In the genomic region with DNA sequence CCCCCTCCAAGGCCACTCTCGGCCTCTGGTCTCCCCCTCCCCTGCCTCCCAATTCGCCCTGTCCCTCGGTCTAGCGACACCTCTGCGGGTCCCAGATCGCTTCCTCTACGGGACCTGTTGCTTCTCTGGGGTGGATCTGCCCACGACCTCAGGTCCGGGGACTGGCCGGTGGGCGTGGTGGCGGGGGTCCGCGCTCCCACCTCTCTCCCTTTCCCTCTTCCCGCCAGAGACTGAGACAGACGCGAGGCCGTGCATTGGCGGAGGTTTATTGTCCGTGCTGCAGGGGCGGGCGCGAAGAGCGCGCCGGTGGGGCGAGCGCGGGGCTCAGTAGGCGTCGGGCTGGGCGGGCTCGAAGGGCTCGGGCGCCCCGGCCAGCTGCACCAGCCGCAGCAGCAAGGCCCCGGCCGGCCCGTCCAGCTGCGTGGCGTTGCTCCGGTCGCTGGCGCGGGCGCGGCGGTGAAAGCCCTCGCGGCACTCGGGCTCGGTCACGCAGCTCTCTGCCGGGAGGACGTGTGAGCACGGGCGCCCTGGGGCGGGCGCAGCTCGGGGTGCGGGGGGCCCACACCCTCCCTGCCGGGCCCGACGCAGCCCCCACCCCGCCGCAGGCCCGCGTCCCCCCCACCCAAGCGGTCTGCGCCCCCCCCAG, we compare ENCODE assay signal across 11 cellular contexts. TPM values are rescaled to one million over a fixed set of nuclear protein-coding genes. Genes with fewer than 3 reads are reported as not detected.
A peak's percentile ranks its signal among the peaks of the same experiment; 100 is the strongest.
DNase-seq lines count a peak whose midpoint lies in the region; ATAC-seq and TF ChIP-seq lines count a peak whose summit lies in the region.
"Had no signal": no experiment of that assay in that cellular context is flagged by ENCODE, and none has a peak within 500 bp of the region (broad histone marks: within the 10 kb centered on the region; RNA-seq: fewer than 3 reads in every experiment).

No MANE protein-coding gene starts in this region.

- intact Hi-C loops in activated CD4-positive, alpha-beta T cell treated with anti-CD3 and anti-CD28 coated beads for 36 hours (cut with DNase I, micrococcal nuclease) = no loop called here
- intact Hi-C loops in stomach (cut with DNase I; ENCODE audit: low total_unique reads) = no loop called here

- ATAC-seq in activated CD4-positive, alpha-beta T cell treated with anti-CD3 and anti-CD28 coated beads for 36 hours = peak; percentile 28
- no peak for ATAC-seq in GM19463 (IDR thresholded peaks at IDR 0.05; ENCODE audit: unreplicated experiment)

- no peaks in the 10 kb centered on the region for H3K36me3 ChIP-seq in stomach
- H3K36me3 ChIP-seq: BLaER1 treated with 17β-estradiol and CSF1 and Interleukin-3, amounts not matched to agents 10 nM and 100 nM had no signal

- H3K4me3 ChIP-seq in stomach = peak overlapping the region; percentile 34 to 56 (median 41)
- H3K4me3 ChIP-seq: BLaER1 treated with 17β-estradiol and CSF1 and Interleukin-3, amounts not matched to agents 10 nM and 100 nM had no signal

- peak overlapping the region; percentile 53 for H3K4me3 Mint-ChIP-seq in activated CD4-positive, alpha-beta T cell treated with anti-CD3 and anti-CD28 coated beads for 36 hours
- H3K4me3 Mint-ChIP-seq in activated naive CD8-positive, alpha-beta T cell = peak overlapping the region; percentile 77

- H3K4me1 ChIP-seq in stomach = peaks cover 14 to 31% (median 24%) of the 10 kb centered on the region in 4 donors

- H3K9me3 ChIP-seq in stomach = no peaks in the 10 kb centered on the region

- H3K36me3 Mint-ChIP-seq in activated CD4-positive, alpha-beta T cell treated with anti-CD3 and anti-CD28 coated beads for 36 hours (ENCODE audit: low read depth) = no peaks in the 10 kb centered on the region
- H3K36me3 Mint-ChIP-seq in activated naive CD8-positive, alpha-beta T cell = peaks cover 2% of the 10 kb centered on the region

- TF ChIP-seq EP300 in stomach (IDR thresholded peaks at IDR 0.05) = no peak

- DNase-seq in activated CD4-positive, alpha-beta T cell treated with anti-CD3 and anti-CD28 coated beads for 36 hours = no peak
- no peak for DNase-seq in activated CD4-positive, alpha-beta T cell treated with anti-CD3 and anti-CD28 coated beads for 4 hours
- DNase-seq in iPS-NIHi7 (ENCODE audit: extremely low spot score) (peak; percentile 37), stomach (no peak), GF-D8 (lab: John Stamatoyannopoulos, UW) (no peak), LoVo (ENCODE audit: low spot score) (no peak)

- H3K9me3 Mint-ChIP-seq in activated CD4-positive, alpha-beta T cell treated with anti-CD3 and anti-CD28 coated beads for 36 hours (ENCODE audit: low read depth) = no peaks in the 10 kb centered on the region
- no peaks in the 10 kb centered on the region for H3K9me3 Mint-ChIP-seq in activated naive CD8-positive, alpha-beta T cell (ENCODE audit: low read depth)

- peaks cover 14% of the 10 kb centered on the region for H3K4me1 Mint-ChIP-seq in activated CD4-positive, alpha-beta T cell treated with anti-CD3 and anti-CD28 coated beads for 36 hours
- peaks cover 11% of the 10 kb centered on the region for H3K4me1 Mint-ChIP-seq in activated naive CD8-positive, alpha-beta T cell (ENCODE audit: low read depth)

- WGBS in stomach, 5 donors = 4 to 25% (median 7%) methylated on average over 13 to 70 of the region's 71 CpGs

- no peak for TF ChIP-seq CTCF in stomach (IDR thresholded peaks at IDR 0.05)

- H3K27me3 Mint-ChIP-seq in activated CD4-positive, alpha-beta T cell treated with anti-CD3 and anti-CD28 coated beads for 36 hours = peaks cover 34% of the 10 kb centered on the region
- peaks cover 11% of the 10 kb centered on the region for H3K27me3 Mint-ChIP-seq in activated naive CD8-positive, alpha-beta T cell

- no peak for TF ChIP-seq POLR2A in stomach (IDR thresholded peaks at IDR 0.05)

- POLR2A ChIA-PET in activated CD4-positive, alpha-beta T cell treated with anti-CD3 and anti-CD28 coated beads for 36 hours (lab: Charles Lee) = interaction anchor here (1.0 kb wide), 1 partner anchor 11 kb away, joined by 3 read pairs; a partner anchor contains a TSS

- CTCF ChIA-PET in activated CD4-positive, alpha-beta T cell treated with anti-CD3 and anti-CD28 coated beads for 36 hours (lab: Charles Lee) = no interaction called here

- H3K27ac Mint-ChIP-seq in activated CD4-positive, alpha-beta T cell treated with anti-CD3 and anti-CD28 coated beads for 36 hours = no peak overlapping the region
- no peak overlapping the region for H3K27ac Mint-ChIP-seq in activated naive CD8-positive, alpha-beta T cell

- peaks cover 0 to 69% (median 42%) of the 10 kb centered on the region in 3 donors for H3K27me3 ChIP-seq in stomach

- H3K27ac ChIP-seq in stomach = no peak overlapping the region
- H3K27ac ChIP-seq: BLaER1 treated with 17β-estradiol and CSF1 and Interleukin-3, amounts not matched to agents 10 nM and 100 nM had no signal

RNA-seq across cellular contexts. Expression of a gene that starts 2.1 kb away (rescaled TPM):
- total RNA-seq in activated CD4-positive, alpha-beta T cell treated with anti-CD3 and anti-CD28 coated beads for 36 hours = not detected
- not detected for total RNA-seq in stomach
- polyA plus RNA-seq in stomach = not detected
- total RNA-seq: glomerular endothelial cell, RPMI7951 had no signal

RNA-seq across cellular contexts. Expression of a gene that starts 11.0 kb away (rescaled TPM):
- under 1 TPM in 1 of 2 experiments, not detected in 1; 0.40 TPM for total RNA-seq in activated CD4-positive, alpha-beta T cell treated with anti-CD3 and anti-CD28 coated beads for 36 hours
- total RNA-seq in stomach = not detected
- polyA plus RNA-seq in stomach = under 1 TPM in 1 of 3 donors, not detected in 2; 0.45 TPM
- total RNA-seq: glomerular endothelial cell, RPMI7951 had no signal

RNA-seq across cellular contexts. Expression of a gene that starts 36.6 kb away (rescaled TPM):
- 100 to 1,000 TPM; 107 to 153 TPM for total RNA-seq in activated CD4-positive, alpha-beta T cell treated with anti-CD3 and anti-CD28 coated beads for 36 hours
- 100 to 1,000 TPM in 1 of 5 donors, 10 to 100 TPM in 3, 1 to 10 TPM in 1; 4.5 to 102 (median 34.5) TPM for total RNA-seq in stomach
- polyA plus RNA-seq in stomach = 10 to 100 TPM; 65.4 to 82.8 (median 74.3) TPM

RNA-seq across cellular contexts. Expression of a gene that starts 39.0 kb away (rescaled TPM):
- 1 to 10 TPM; 8.0 to 8.3 TPM for total RNA-seq in activated CD4-positive, alpha-beta T cell treated with anti-CD3 and anti-CD28 coated beads for 36 hours
- 1 to 10 TPM in 1 of 5 donors, not detected in 4; 8.0 TPM for total RNA-seq in stomach
- 1 to 10 TPM in 1 of 3 donors, not detected in 2; 1.4 TPM for polyA plus RNA-seq in stomach
- total RNA-seq: glomerular endothelial cell, RPMI7951 had no signal
